ENCODE assay signal across 9 cellular contexts in the genomic region with DNA sequence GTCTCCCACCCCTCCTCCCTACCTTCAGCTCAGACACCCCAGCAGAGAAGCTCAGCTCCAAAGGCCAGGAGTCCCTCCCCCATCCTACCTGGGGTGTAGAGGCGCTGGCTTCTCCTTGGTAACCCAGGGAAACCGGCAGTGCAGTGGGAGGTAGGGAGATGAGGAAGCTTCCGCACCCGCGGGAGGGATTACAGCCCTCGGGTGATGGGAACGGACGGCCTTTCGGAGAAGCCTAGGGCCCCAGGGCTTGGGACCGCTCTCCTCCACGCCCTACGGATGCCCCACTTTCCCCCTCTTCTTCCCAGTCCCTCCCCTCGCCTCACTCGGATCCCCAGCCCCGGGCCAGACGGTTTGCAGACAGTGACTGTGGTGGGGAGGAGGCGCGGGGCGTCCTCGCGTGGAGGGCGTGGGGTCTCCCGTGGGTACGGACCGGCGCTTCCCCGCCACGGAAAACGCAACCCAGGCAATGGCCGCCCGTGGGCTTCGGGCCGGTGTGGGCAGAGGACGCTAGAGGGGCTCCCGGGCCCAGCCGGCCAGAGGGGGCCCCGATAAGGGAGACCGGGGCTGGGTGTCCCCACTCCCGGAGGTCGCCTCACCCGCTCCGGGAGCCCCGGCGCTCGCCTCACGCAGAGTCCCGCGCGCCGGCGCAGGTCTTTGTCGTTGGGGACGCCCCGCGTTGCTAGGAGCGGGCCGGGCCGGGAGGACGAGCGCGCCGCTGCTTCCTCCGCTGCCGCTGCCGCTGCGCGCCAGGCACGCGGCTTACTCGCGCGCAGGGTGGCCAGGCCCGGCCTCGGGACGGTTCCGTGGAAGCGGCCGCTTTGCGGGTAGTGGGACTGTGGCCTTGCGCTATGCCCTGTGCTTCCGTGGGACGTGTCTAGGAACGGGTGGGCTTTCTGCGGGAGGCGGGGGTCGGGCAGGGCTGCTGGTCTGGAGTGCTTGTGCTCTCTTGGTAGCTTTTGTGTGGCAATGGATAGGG. TPM values are rescaled to one million over a fixed set of nuclear protein-coding genes. Genes with fewer than 3 reads are reported as not detected.
DNase-seq lines count a peak whose midpoint lies in the region; ATAC-seq and TF ChIP-seq lines count a peak whose summit lies in the region.
"Had no signal": no experiment of that assay in that cellular context is flagged by ENCODE, and none has a peak within 500 bp of the region (broad histone marks: within the 10 kb centered on the region; RNA-seq: fewer than 3 reads in every experiment).

No MANE protein-coding gene starts in this region.

- in situ Hi-C loops in G401 (cut with HindIII; ENCODE audit: low sequenced_read_pairs): no loop called here

- TF ChIP-seq EP300 in ovary (IDR thresholded peaks at IDR 0.05): no peak

- H3K9me3 Mint-ChIP-seq in activated naive CD4-positive, alpha-beta T cell treated with anti-CD3 and anti-CD28 coated beads, Interleukin-2, amount 10 ng/mL, durations not matched to agents 7 days and 5 days: no peaks in the 10 kb centered on the region

- intact Hi-C loops in ovary (cut with DNase I) (no loop called here), vagina (cut with DNase I) (no loop called here)

- H3K4me3 ChIP-seq in ovary: peak overlapping the region; percentile 46
- peak overlapping the region; percentile 45 to 48 for H3K4me3 ChIP-seq in vagina

- TF ChIP-seq POLR2A in ovary (IDR thresholded peaks at IDR 0.05) (no peak), vagina (IDR thresholded peaks at IDR 0.05) (no peak)

- no peaks in the 10 kb centered on the region for H3K9me3 ChIP-seq in ovary
- no peaks in the 10 kb centered on the region for H3K9me3 ChIP-seq in vagina

- peak overlapping the region; percentile 18 for H3K4me3 Mint-ChIP-seq in activated naive CD4-positive, alpha-beta T cell treated with anti-CD3 and anti-CD28 coated beads, Interleukin-2, amount 10 ng/mL, durations not matched to agents 7 days and 5 days

- H3K36me3 ChIP-seq in ovary (no peaks in the 10 kb centered on the region), vagina (peaks cover 0 to 22% of the 10 kb centered on the region in 2 donors)

- peaks cover 64% of the 10 kb centered on the region for H3K27me3 Mint-ChIP-seq in activated naive CD4-positive, alpha-beta T cell treated with anti-CD3 and anti-CD28 coated beads, Interleukin-2, amount 10 ng/mL, durations not matched to agents 7 days and 5 days

- 1 to 2% (median 1%) methylated on average over 32 to 86 of the region's 86 CpGs for WGBS in ovary, 3 donors

- H3K27me3 ChIP-seq in ovary (no peaks in the 10 kb centered on the region), vagina (no peaks in the 10 kb centered on the region)

- ATAC-seq in GM19395 (IDR thresholded peaks at IDR 0.05; ENCODE audit: unreplicated experiment): no peak
- no peak for ATAC-seq in HG03025 (IDR thresholded peaks at IDR 0.05; ENCODE audit: low FRiP score, unreplicated experiment)

- H3K27ac ChIP-seq in ovary (no peak overlapping the region), vagina (no peak overlapping the region)

- peaks cover 8% of the 10 kb centered on the region for H3K36me3 Mint-ChIP-seq in activated naive CD4-positive, alpha-beta T cell treated with anti-CD3 and anti-CD28 coated beads, Interleukin-2, amount 10 ng/mL, durations not matched to agents 7 days and 5 days

- CTCF ChIA-PET in activated naive CD4-positive, alpha-beta T cell treated with anti-CD3 and anti-CD28 coated beads, Interleukin-2, amount 10 ng/mL, durations not matched to agents 7 days and 5 days (lab: Charles Lee): interaction anchor here (1.1 to 2.7 kb wide), 5 partner anchors 9 to 41 kb away, joined by 4 to 14 read pairs (median 4); no protein-coding TSS in a partner anchor

- H3K4me1 Mint-ChIP-seq in activated naive CD4-positive, alpha-beta T cell treated with anti-CD3 and anti-CD28 coated beads, Interleukin-2, amount 10 ng/mL, durations not matched to agents 7 days and 5 days: peaks cover 6% of the 10 kb centered on the region

- TF ChIP-seq CTCF in ovary (IDR thresholded peaks at IDR 0.05): no peak
- no peak for TF ChIP-seq CTCF in vagina (IDR thresholded peaks at IDR 0.05)

- H3K27ac Mint-ChIP-seq in activated naive CD4-positive, alpha-beta T cell treated with anti-CD3 and anti-CD28 coated beads, Interleukin-2, amount 10 ng/mL, durations not matched to agents 7 days and 5 days: peak overlapping the region; percentile 12

- H3K4me1 ChIP-seq in ovary (ENCODE audit: insufficient read depth): no peaks in the 10 kb centered on the region
- peaks cover 17% of the 10 kb centered on the region for H3K4me1 ChIP-seq in vagina

- DNase-seq in G401 (ENCODE audit: low spot score) (peak; percentile 70), NCI-H69 (lab: John Stamatoyannopoulos, UW) (peak; percentile 85), germinal center (ENCODE audit: low spot score) (peak; percentile 29), ovary (peak; percentile 42 to 78 (median 66)), vagina (ENCODE audit: extremely low spot score in 2 of 2) (no peak)
- peak; percentile 68 for DNase-seq in activated naive CD4-positive, alpha-beta T cell treated with anti-CD3 and anti-CD28 coated beads, Interleukin-2, amount 10 ng/mL, durations not matched to agents 7 days and 5 days

RNA-seq across cellular contexts. Expression of gene AARS2, which starts 15.8 kb away (rescaled TPM):
- total RNA-seq in G401 (2014; rRNA removed; shearing (Covaris generic)): 33.8 and 41.5 TPM in 2 replicates
- total RNA-seq in ovary: 10 to 100 TPM in 6 of 7 donors, 1 to 10 TPM in 1; 9.2 to 15.5 (median 14.2) TPM
- polyA plus RNA-seq in ovary: 1 to 10 TPM; 3.0 to 6.9 TPM
- total RNA-seq in vagina: 13.3 TPM

RNA-seq across cellular contexts. Expression of gene TMEM151B, which starts 27.1 kb away (rescaled TPM):
- total RNA-seq in G401 (2014; rRNA removed; shearing (Covaris generic)): 14.3 and 14.6 TPM in 2 replicates
- total RNA-seq in ovary: under 1 TPM in 4 of 7 donors, not detected in 3; under 0.01 to 0.12 (median 0.05) TPM
- polyA plus RNA-seq in ovary: under 1 TPM in 1 of 2 donors, not detected in 1; 0.04 TPM
- total RNA-seq in vagina: 0.49 TPM
- total RNA-seq: subcutaneous adipose tissue had no signal

RNA-seq across cellular contexts. Expression of gene NFKBIE, which starts 32.0 kb away (rescaled TPM):
- total RNA-seq in G401 (2014; rRNA removed; shearing (Covaris generic)): 27.7 and 58.6 TPM in 2 replicates
- total RNA-seq in ovary (10 to 100 TPM in 2 of 7 donors, 1 to 10 TPM in 5; 2.8 to 93.6 (median 4.9) TPM), vagina (17.2 TPM)
- polyA plus RNA-seq in ovary: 1 to 10 TPM; 2.7 to 6.8 TPM

RNA-seq across cellular contexts. Expression of gene SLC35B2, which starts 40.0 kb away (rescaled TPM):
- total RNA-seq in G401 (2014; rRNA removed; shearing (Covaris generic)): 73.4 and 80.4 TPM in 2 replicates
- total RNA-seq in ovary: 10 to 100 TPM; 19.7 to 41.0 (median 29.7) TPM
- 10 to 100 TPM; 21.0 to 23.9 TPM for polyA plus RNA-seq in ovary
- total RNA-seq in vagina: 19.6 TPM

RNA-seq across cellular contexts. Expression of gene SPATS1, which starts 45.1 kb away (rescaled TPM):
- 8.4 and 10.1 TPM in 2 replicates for total RNA-seq in G401 (2014; rRNA removed; shearing (Covaris generic))
- total RNA-seq in ovary: 1 to 10 TPM in 1 of 7 donors, under 1 TPM in 2, not detected in 4; 0.25 to 1.4 (median 0.28) TPM
- not detected for polyA plus RNA-seq in ovary
- total RNA-seq in vagina: not detected
- total RNA-seq: subcutaneous adipose tissue had no signal

Comparison
In these comparisons a context has a peak if more than half of its experiments do, and no peak if none do; other contexts are left out.
1. DNase-seq: peak in G401 (single experiment), NCI-H69 (single experiment), activated naive CD4-positive, alpha-beta T cell treated with anti-CD3 and anti-CD28 coated beads, Interleukin-2, amount 10 ng/mL, durations not matched to agents 7 days and 5 days (single experiment), germinal center (single experiment) and ovary (5 of 5); none in vagina (0 of 2).
2. RNA of gene TMEM151B, which starts 27.1 kb away (total RNA-seq): 14.3 to 14.6 TPM in G401; 0.49 TPM in vagina (single experiment) and under 0.01 to 0.12 TPM in ovary; every median in the first group is over 10 times any median in the second.